8 cellular contexts compared by ENCODE assay signal in genomic region chr12:102479099-102479887, GRCh38. TPM values are rescaled to one million over a fixed set of nuclear protein-coding genes. Genes with fewer than 3 reads are reported as not detected.
DNase-seq lines count a peak whose midpoint lies in the region; ATAC-seq and TF ChIP-seq lines count a peak whose summit lies in the region.

No MANE protein-coding gene starts in this region.

- DNase-seq in GM23248 (peak; percentile 36), NCI-H2227 (lab: John Stamatoyannopoulos, UW; ENCODE audit: unreplicated experiment) (peak; percentile 35), heart right ventricle (no peak), suprapubic skin (ENCODE audit: low spot score in 2 of 2) (no peak), GM19238 (ENCODE audit: insufficient read length, low spot score) (no peak), HPDE6-E6E7 (ENCODE audit: extremely low spot score) (no peak)
- DNase-seq in stimulated activated CD4-positive, alpha-beta T cell treated with anti-CD3 and anti-CD28 coated beads, Interleukin-4, amount 100 ng/mL, for 1 hour = no peak

- 26% methylated on average over 11 of the region's 11 CpGs for WGBS in GM23248 (ENCODE audit: low coverage in 1 of 2, low lambda C conversion rate in 2 of 2, missing lambda C conversion rate in 2 of 2), 2 experiments
- WGBS in heart right ventricle, 2 donors = 31 to 34% methylated on average over 11 of the region's 11 CpGs
- 13% methylated on average over 11 of the region's 11 CpGs for WGBS in suprapubic skin

- intact Hi-C loops in heart right ventricle (cut with DNase I) = no loop called here

- H3F3A ChIP-seq in GM23248 (ENCODE audit: insufficient read depth) = 0 out of 2 replicates have a peak, but pooled peaks cover 11% of the 10 kb centered on the region

- H3K4me2 ChIP-seq in GM23248 (ENCODE audit: unreplicated experiment) = peak overlapping the region; percentile 48

- no peak for TF ChIP-seq POLR2A in suprapubic skin (IDR thresholded peaks at IDR 0.05)

- no peaks in the 10 kb centered on the region for H3K36me3 ChIP-seq in GM23248 (ENCODE audit: low read depth)
- H3K36me3 ChIP-seq in heart right ventricle = no peaks in the 10 kb centered on the region
- H3K36me3 ChIP-seq in suprapubic skin = no peaks in the 10 kb centered on the region

- H3K9ac ChIP-seq in GM23248 = no peak overlapping the region

- no peaks in the 10 kb centered on the region for H3K79me2 ChIP-seq in GM23248 (ENCODE audit: insufficient read depth)

- no peaks in the 10 kb centered on the region for H3K9me3 ChIP-seq in GM23248 (ENCODE audit: low read depth)
- peaks cover 0 to 6% (median 0%) of the 10 kb centered on the region in 11 donors for H3K9me3 ChIP-seq in heart right ventricle
- H3K9me3 ChIP-seq in suprapubic skin = no peaks in the 10 kb centered on the region

- ATAC-seq in GM18511 (IDR thresholded peaks at IDR 0.05; ENCODE audit: unreplicated experiment) (peak; percentile 37), heart right ventricle (peak in 3 of 8 donors; percentile 15 to 27 (median 17))

- H3K27ac ChIP-seq in GM23248 (no peak overlapping the region), heart right ventricle (peak overlapping the region in 8 of 10 donors; percentile 1 to 78 (median 57)), suprapubic skin (no peak overlapping the region)

- H3K9me2 ChIP-seq in GM23248 (ENCODE audit: insufficient read depth) = no peaks in the 10 kb centered on the region

- TF ChIP-seq EP300 in suprapubic skin (IDR thresholded peaks at IDR 0.05) = no peak

- in situ Hi-C loops in GM23248 (cut with MboI) = loop anchor here (25.0 kb wide), 1 partner anchor 542 kb away; no protein-coding TSS in a partner anchor

- H3K4me1 ChIP-seq in GM23248 (ENCODE audit: insufficient read depth) (peaks cover 36% of the 10 kb centered on the region), heart right ventricle (peaks cover 0 to 37% (median 11%) of the 10 kb centered on the region in 9 donors), suprapubic skin (peaks cover 15% of the 10 kb centered on the region)

- peak overlapping the region; percentile 8; the same call in 1 of the 2 replicates for H2AFZ ChIP-seq in GM23248

- H4K20me1 ChIP-seq in GM23248 (ENCODE audit: insufficient read depth) = no peaks in the 10 kb centered on the region

- H3K27me3 ChIP-seq in GM23248 (replicated peaks; ENCODE audit: insufficient read depth) (no peaks in the 10 kb centered on the region), heart right ventricle (peaks cover 0 to 9% (median 0%) of the 10 kb centered on the region in 7 donors), suprapubic skin (no peaks in the 10 kb centered on the region)

- H3K4me3 ChIP-seq in GM23248 = peak overlapping the region; percentile 4; the same call in 1 of the 2 replicates
- peak overlapping the region in 9 of 10 donors; percentile 27 to 52 (median 48) for H3K4me3 ChIP-seq in heart right ventricle
- peak overlapping the region; percentile 36 for H3K4me3 ChIP-seq in suprapubic skin

- TF ChIP-seq CTCF in heart right ventricle (IDR thresholded peaks at IDR 0.05) = no peak
- TF ChIP-seq CTCF in suprapubic skin (IDR thresholded peaks at IDR 0.05) = no peak

RNA-seq across cellular contexts. Expression of gene IGF1, which starts 1.1 kb away (rescaled TPM):
- total RNA-seq in GM23248 (2014; rRNA removed; shearing (Covaris generic)) = 1.4 and 2.9 TPM in 2 replicates
- polyA plus RNA-seq in GM23248 (2016; fragmentation: Nextera tagmentation; extraction: Ambion mirVana) (2.1 and 2.3 TPM in 2 replicates), heart right ventricle (1 to 10 TPM; 6.9 to 7.1 TPM)
- total RNA-seq in heart right ventricle (10 to 100 TPM in 5 of 10 donors, 1 to 10 TPM in 5; 6.3 to 32.3 (median 10.2) TPM), suprapubic skin (10 to 100 TPM in 2 of 4 donors, 1 to 10 TPM in 2; 5.9 to 19.7 (median 11.7) TPM)

Comparison
In these comparisons a context has a peak if more than half of its experiments do, and no peak if none do; other contexts are left out.
1. DNase-seq: peak in GM23248 (single experiment) and NCI-H2227 (single experiment); none in heart right ventricle (0 of 2), suprapubic skin (0 of 2), stimulated activated CD4-positive, alpha-beta T cell treated with anti-CD3 and anti-CD28 coated beads, Interleukin-4, amount 100 ng/mL, for 1 hour (single experiment), GM19238 (single experiment) and HPDE6-E6E7 (single experiment).
2. H3K27ac ChIP-seq: peak in heart right ventricle (8 of 10); none in GM23248 (single experiment) and suprapubic skin (single experiment).
3. Peak in every context shown above with its lines, with median percentiles within 50 percentile points of each other: H3K4me3 ChIP-seq.